30 cellular contexts compared by ENCODE assay signal in the genomic region with DNA sequence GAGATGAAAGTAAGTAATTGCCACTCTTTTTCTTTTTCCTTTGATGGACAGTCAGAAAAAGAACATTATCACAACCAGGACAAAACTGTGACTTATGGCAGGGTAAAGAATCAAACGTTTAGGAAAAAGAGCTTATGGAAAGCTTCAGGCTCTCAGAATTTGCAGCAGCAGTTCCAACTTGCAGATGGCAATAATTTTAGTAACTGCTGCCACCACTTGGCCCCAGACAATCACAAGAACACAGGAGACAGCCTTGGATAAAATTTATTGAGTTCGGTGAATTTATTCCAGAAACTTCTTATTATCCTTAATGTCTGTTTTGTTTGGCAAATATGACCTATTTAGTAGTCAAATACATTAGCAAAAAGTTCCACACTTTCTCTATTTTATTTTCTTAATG.
DNase-seq lines count a peak whose midpoint lies in the region; TF ChIP-seq lines count a peak whose summit lies in the region.
"Had no signal": no experiment of that assay in that cellular context is flagged by ENCODE, and none has a peak within 500 bp of the region (broad histone marks: within the 10 kb centered on the region; RNA-seq: fewer than 3 reads in every experiment).

No MANE protein-coding gene starts in this region.

- no peaks in the 10 kb centered on the region for H3K9me3 ChIP-seq in effector memory CD4-positive, alpha-beta T cell (ENCODE audit: control insufficient read depth, low read length)
- H3K9me3 ChIP-seq in PC-9 (ENCODE audit: insufficient read depth, low read depth): peaks cover 3% of the 10 kb centered on the region; the same call in 1 of the 2 replicates
- H3K9me3 ChIP-seq: ovary had no signal

- peak; percentile 22 for DNase-seq in NCI-H748 (lab: John Stamatoyannopoulos, UW; ENCODE audit: unreplicated experiment)
- no peak for DNase-seq in NCI-H748 treated with DMSO at 0.1 percent for 48 hours (lab: John Stamatoyannopoulos, UW)
- peak; percentile 36 for DNase-seq in NCI-H526 treated with DMSO at 0.1 percent for 48 hours (lab: John Stamatoyannopoulos, UW)
- peak; percentile 17 for DNase-seq in superior temporal gyrus (ENCODE audit: extremely low spot score)
- no peak for DNase-seq in NCI-H345 treated with DMSO at 0.1 percent for 48 hours (lab: John Stamatoyannopoulos, UW; ENCODE audit: unreplicated experiment)
- no peak for DNase-seq in effector memory CD4-positive, alpha-beta T cell
- no peak for DNase-seq in PC-9
- DNase-seq: activated CD4-positive, alpha-beta T cell treated with anti-CD3 and anti-CD28 coated beads for 4 hours; activated CD8-positive, alpha-beta T cell treated with anti-CD3 and anti-CD28 coated beads, Interleukin-2, amount 10 ng/mL, durations not matched to agents 7 days and 5 days; activated naive CD4-positive, alpha-beta T cell treated with anti-CD3 and anti-CD28 coated beads, Interleukin-2, amount 50 U/mL, for 16 hours; amniotic stem cell; brain microvascular endothelial cell; CD8-positive, alpha-beta T cell; cerebellar nuclear complex; dorsolateral prefrontal cortex; GOT3; HFFc6; mesenchymal stem cell; MM.1S; NCI-H1105 treated with DMSO at 0.1 percent for 48 hours; NCI-H2029 treated with DMSO at 0.1 percent for 48 hours; ovary; SHP77; stimulated activated naive B cell treated with anti-CD40 and anti-IgM and Interleukin-4, amounts not matched to agents 10 μg/mL and 1 μg/mL and 100 μg/mL, for 72 hours; T-helper 9 cell; WERI-Rb-1 had no signal

- TF ChIP-seq CTCF in VCaP (conservative IDR thresholded peaks at IDR 0.05) (peak; percentile 30), PC-9 (conservative IDR thresholded peaks at IDR 0.05) (no peak)

- no peak overlapping the region for H3K4me2 ChIP-seq in PC-9

- H3K36me3 ChIP-seq in effector memory CD4-positive, alpha-beta T cell (ENCODE audit: control insufficient read depth, insufficient read depth, low read length): no peaks in the 10 kb centered on the region
- no peaks in the 10 kb centered on the region for H3K36me3 ChIP-seq in PC-9 (ENCODE audit: low read depth)
- H3K36me3 ChIP-seq: brain microvascular endothelial cell, ovary, WERI-Rb-1 had no signal

- POLR2A ChIA-PET in PC-9 (lab: Charles Lee; ENCODE audit: unreplicated experiment): interaction anchor here (0.8 kb wide), 1 partner anchor 25 kb away, joined by 4 read pairs; no protein-coding TSS in a partner anchor

- H3F3A ChIP-seq in PC-9 (ENCODE audit: insufficient read depth, low read depth): no peaks in the 10 kb centered on the region

- BruUV-seq in PC-9 (replicated peaks; lab: Mats Ljungman, UMichigan): no TSS peak

- H3K27ac ChIP-seq in VCaP (no peak overlapping the region), PC-9 (no peak overlapping the region)
- H3K27ac ChIP-seq in effector memory CD4-positive, alpha-beta T cell (ENCODE audit: insufficient read depth, low read length, poor library complexity, severe bottlenecking): no peak overlapping the region
- H3K27ac ChIP-seq: brain microvascular endothelial cell, dorsolateral prefrontal cortex, ovary, skin epidermis, WERI-Rb-1 had no signal

- H3K27me3 ChIP-seq in effector memory CD4-positive, alpha-beta T cell (replicated peaks; ENCODE audit: control insufficient read depth, insufficient read depth, low read length, poor library complexity, severe bottlenecking): no peaks in the 10 kb centered on the region
- no peaks in the 10 kb centered on the region for H3K27me3 ChIP-seq in PC-9 (ENCODE audit: insufficient read depth, low read depth)
- H3K27me3 ChIP-seq: brain microvascular endothelial cell, ovary had no signal

- H4K20me1 ChIP-seq in PC-9 (ENCODE audit: insufficient read depth): no peaks in the 10 kb centered on the region

- H3K79me2 ChIP-seq in PC-9 (ENCODE audit: low read depth): no peaks in the 10 kb centered on the region

- H3K9me2 ChIP-seq in PC-9 (ENCODE audit: insufficient read depth): no peaks in the 10 kb centered on the region

- intact Hi-C loops in PC-9 (cut with micrococcal nuclease; ENCODE audit: unreplicated experiment): no loop called here

- no peak overlapping the region for H3K4me3 ChIP-seq in effector memory CD4-positive, alpha-beta T cell (ENCODE audit: insufficient read depth, low read depth, low read length, poor library complexity, severe bottlenecking)
- no peak overlapping the region for H3K4me3 ChIP-seq in PC-9
- H3K4me3 ChIP-seq: dorsolateral prefrontal cortex, GM12878, K562, ovary, skin epidermis had no signal

- H2AFZ ChIP-seq in PC-9: no peak overlapping the region; the same call in 1 of the 2 replicates

- CTCF ChIA-PET in PC-9 (lab: Charles Lee): no interaction called here

- H3K4me1 ChIP-seq in effector memory CD4-positive, alpha-beta T cell (ENCODE audit: control insufficient read depth, insufficient read depth, low read length, poor library complexity, severe bottlenecking): no peaks in the 10 kb centered on the region
- H3K4me1 ChIP-seq in PC-9 (replicated peaks; ENCODE audit: insufficient read depth): no peaks in the 10 kb centered on the region

Comparison
In these comparisons a context has a peak if more than half of its experiments do, and no peak if none do; other contexts are left out.
1. DNase-seq: peak in NCI-H748 (single experiment), NCI-H526 treated with DMSO at 0.1 percent for 48 hours (single experiment) and superior temporal gyrus (single experiment); none in NCI-H748 treated with DMSO at 0.1 percent for 48 hours (single experiment), NCI-H345 treated with DMSO at 0.1 percent for 48 hours (single experiment), effector memory CD4-positive, alpha-beta T cell (0 of 3) and PC-9 (0 of 2).